26 cellular contexts compared by ENCODE assay signal in the genomic region with DNA sequence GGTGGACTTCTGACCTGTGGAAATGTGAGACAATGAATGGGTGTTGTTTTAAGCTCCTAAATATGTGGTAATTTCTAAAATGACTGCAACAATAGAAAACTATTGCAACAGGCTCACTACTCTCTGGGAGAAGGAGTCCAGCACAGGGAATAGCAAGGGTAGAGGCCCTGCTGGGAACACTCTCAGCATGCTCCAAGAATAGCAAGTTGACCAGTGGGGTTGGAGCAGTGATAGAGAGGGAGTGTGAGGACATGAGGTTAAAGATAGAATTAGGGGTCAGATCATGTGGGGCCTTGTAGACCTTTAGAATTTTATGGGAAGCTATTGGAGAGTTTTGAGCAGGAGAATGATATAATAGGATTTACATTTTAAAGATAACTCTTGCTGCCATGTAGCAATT.
"Had no signal": no experiment of that assay in that cellular context is flagged by ENCODE, and none has a peak within 500 bp of the region (broad histone marks: within the 10 kb centered on the region; RNA-seq: fewer than 3 reads in every experiment).

No MANE protein-coding gene starts in this region.

- ATAC-seq: natural killer cell; right lobe of liver; stimulated activated naive CD8-positive, alpha-beta T cell treated with anti-CD3 and anti-CD28 coated beads, Interleukin-15, Interleukin-2, amounts not matched to agents 100 U/mL and 50 U/mL, for 24 hours had no signal

- H3K4me3 ChIP-seq: lung, neural progenitor cell, psoas muscle, right lobe of liver, skin epidermis, stomach, testis, thyroid gland, transverse colon, upper lobe of left lung, vagina had no signal

- DNase-seq: hypothalamus; immature natural killer cell; kidney; mesendoderm; natural killer cell; nephron progenitor cell; occipital lobe; psoas muscle; right lobe of liver; stimulated activated CD4-positive, alpha-beta T cell treated with anti-CD3 and anti-CD28 coated beads, Interleukin-12 subunit alpha, Interleukin-12 subunit beta, amount 100 ng/mL, for 4 hours; stimulated activated CD4-positive, alpha-beta T cell treated with anti-CD3 and anti-CD28 coated beads, Interleukin-15, amount 100 ng/mL, for 24 hours; stimulated activated CD4-positive, alpha-beta T cell treated with anti-CD3 and anti-CD28 coated beads, Interleukin-2, amount 100 ng/mL, for 24 hours; stimulated activated CD4-positive, alpha-beta T cell treated with anti-CD3 and anti-CD28 coated beads, Interleukin-4, amount 100 ng/mL, for 1 hour; stimulated activated naive B cell treated with anti-CD40 and anti-IgM and Interleukin-4, amounts not matched to agents 10 μg/mL and 1 μg/mL and 100 μg/mL, for 72 hours; stimulated activated naive CD8-positive, alpha-beta T cell treated with anti-CD3 and anti-CD28 coated beads, Interleukin-15, Interleukin-2, amounts not matched to agents 100 U/mL and 50 U/mL, for 24 hours; stomach; testis; thyroid gland; transverse colon; upper lobe of left lung had no signal

- H3K36me3 ChIP-seq: neural progenitor cell, neutrophil, right lobe of liver, stomach, thyroid gland, transverse colon, upper lobe of left lung, vagina had no signal

- H3K9me3 ChIP-seq: neutrophil, psoas muscle, right lobe of liver, stomach, testis, thyroid gland, transverse colon, upper lobe of left lung, vagina had no signal

- H3K27me3 ChIP-seq: neural progenitor cell, neutrophil, right lobe of liver, stomach, testis, thyroid gland, transverse colon, upper lobe of left lung, vagina had no signal

- H3K4me1 ChIP-seq: parathyroid adenoma, psoas muscle, right lobe of liver, testis, thyroid gland, transverse colon, upper lobe of left lung, vagina had no signal

- H3K9ac ChIP-seq: neural progenitor cell, parathyroid adenoma had no signal

- H3K4me2 ChIP-seq: neural progenitor cell had no signal

- H3K27ac ChIP-seq: neural progenitor cell, neutrophil, parathyroid adenoma, psoas muscle, right lobe of liver, skin epidermis, stomach, testis, thyroid gland, transverse colon, upper lobe of left lung, vagina had no signal
